In the genomic region with DNA sequence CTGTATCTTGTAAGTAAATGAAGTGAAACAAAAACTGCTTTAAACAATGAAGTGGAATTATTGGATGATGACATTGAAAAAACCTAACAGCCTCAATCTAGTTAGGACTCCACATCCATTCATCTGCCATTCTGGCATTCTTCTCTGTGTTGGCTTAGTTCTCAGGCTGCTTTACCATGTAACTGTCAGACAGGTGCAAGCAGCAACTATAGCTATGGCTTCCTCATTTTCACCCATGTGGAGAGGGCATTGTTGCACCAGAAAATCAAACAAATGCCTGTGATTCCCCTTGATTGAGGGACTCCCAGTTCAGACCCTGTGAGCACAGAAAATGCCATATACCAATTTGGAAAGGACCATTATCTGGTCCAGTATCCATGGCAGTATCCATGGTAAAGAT, we compare ENCODE assay signal across 10 cellular contexts.
"Had no signal": no experiment of that assay in that cellular context is flagged by ENCODE, and none has a peak within 500 bp of the region (broad histone marks: within the 10 kb centered on the region; RNA-seq: fewer than 3 reads in every experiment).

No MANE protein-coding gene starts in this region.

- H3K4me3 ChIP-seq: left ventricle myocardium inferior had no signal

- H3K4me1 ChIP-seq: foreskin keratinocyte, left ventricle myocardium inferior had no signal

- FAIRE-seq: astrocyte, bronchial epithelial cell had no signal

- H3K27ac ChIP-seq: foreskin keratinocyte, left ventricle myocardium inferior, VCaP had no signal

- H3K36me3 ChIP-seq: left ventricle myocardium inferior had no signal

- DNase-seq: activated CD4-positive, alpha-beta T cell treated with anti-CD3 and anti-CD28 coated beads for 1 hour; activated T-cell treated with anti-CD3 and anti-CD28 coated beads, Interleukin-2, amount 50 U/mL, for 1 hour; effector memory CD4-positive, alpha-beta T cell; glutamatergic neuron; left ventricle myocardium inferior; posterior cingulate gyrus had no signal

- H3K27me3 ChIP-seq: foreskin keratinocyte had no signal
